1 cellular context compared by ENCODE assay signal in genomic region chr2:112087346-112088020, GRCh38.
TF ChIP-seq lines count a peak whose summit lies in the region.

No MANE protein-coding gene starts in this region.

TF ChIP-seq in SK-N-SH treated with all-trans-retinoic acid at 6 μM for 48 hours, 23 proteins besides CTCF, POLR2A, EP300 and RAD21 (continued from another document):
- TF ChIP-seq, protein P1, sequence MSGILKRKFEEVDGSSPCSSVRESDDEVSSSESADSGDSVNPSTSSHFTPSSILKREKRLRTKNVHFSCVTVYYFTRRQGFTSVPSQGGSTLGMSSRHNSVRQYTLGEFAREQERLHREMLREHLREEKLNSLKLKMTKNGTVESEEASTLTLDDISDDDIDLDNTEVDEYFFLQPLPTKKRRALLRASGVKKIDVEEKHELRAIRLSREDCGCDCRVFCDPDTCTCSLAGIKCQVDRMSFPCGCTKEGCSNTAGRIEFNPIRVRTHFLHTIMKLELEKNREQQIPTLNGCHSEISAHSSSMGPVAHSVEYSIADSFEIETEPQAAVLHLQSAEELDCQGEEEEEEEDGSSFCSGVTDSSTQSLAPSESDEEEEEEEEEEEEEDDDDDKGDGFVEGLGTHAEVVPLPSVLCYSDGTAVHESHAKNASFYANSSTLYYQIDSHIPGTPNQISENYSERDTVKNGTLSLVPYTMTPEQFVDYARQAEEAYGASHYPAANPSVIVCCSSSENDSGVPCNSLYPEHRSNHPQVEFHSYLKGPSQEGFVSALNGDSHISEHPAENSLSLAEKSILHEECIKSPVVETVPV (CRISPR knock-in tag; IDR thresholded peaks at IDR 0.05), result no peak
- TF ChIP-seq ZFP30 (CRISPR knock-in tag; IDR thresholded peaks at IDR 0.05) (no peak), GLIS3 (CRISPR knock-in tag; IDR thresholded peaks at IDR 0.05) (no peak)
